Comparison of ENCODE assay signal across 29 cellular contexts in the genomic region with DNA sequence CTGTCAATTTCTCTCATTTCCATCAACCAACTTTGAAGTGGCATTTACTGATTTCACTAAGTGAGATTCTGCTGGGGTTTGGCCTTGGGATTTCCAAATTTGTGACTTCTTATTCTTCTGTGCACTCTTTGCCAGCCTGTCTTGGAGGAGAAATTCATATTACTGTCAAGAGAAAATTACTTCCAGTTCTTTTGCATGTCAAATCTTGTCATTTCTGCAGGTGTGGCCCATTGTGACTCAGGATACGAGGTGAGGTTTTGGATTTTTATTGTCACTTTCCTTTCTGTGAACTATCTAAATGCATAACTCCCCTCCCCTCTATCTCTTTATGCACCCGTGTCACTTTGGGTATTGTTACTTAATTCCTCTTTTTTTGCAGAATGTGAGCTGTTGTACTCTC.
"Had no signal": no experiment of that assay in that cellular context is flagged by ENCODE, and none has a peak within 500 bp of the region (broad histone marks: within the 10 kb centered on the region; RNA-seq: fewer than 3 reads in every experiment).

No MANE protein-coding gene starts in this region.

- H3K4me1 ChIP-seq: adrenal gland, body of pancreas had no signal

- DNase-seq: activated B cell treated with CpG ODN at 0.5 μM for 24 hours; activated CD4-positive, alpha-beta memory T cell treated with anti-CD3 and anti-CD28 coated beads for 36 hours; activated CD4-positive, alpha-beta T cell treated with anti-CD3 and anti-CD28 coated beads for 4 hours; activated CD4-positive, alpha-beta T cell treated with anti-CD3 and anti-CD28 coated beads, Interleukin-2, amount 10 ng/mL, durations not matched to agents 24 days and 14 days; activated CD4-positive, alpha-beta T cell treated with anti-CD3 and anti-CD28 coated beads, Interleukin-2, amount 50 U/mL, for 1 hour; activated CD4-positive, alpha-beta T cell treated with anti-CD3 and anti-CD28 coated beads, Interleukin-2, amount 50 U/mL, for 4 hours; activated CD4-positive, CD25-positive, alpha-beta regulatory T cell treated with anti-CD3 and anti-CD28 coated beads, Interleukin-2, amount 50 U/mL, for 72 hours; activated CD8-positive, alpha-beta memory T cell treated with anti-CD3 and anti-CD28 coated beads, Interleukin-2, amount 50 U/mL, for 4 hours; activated CD8-positive, alpha-beta T cell treated with anti-CD3 and anti-CD28 coated beads for 36 hours; activated effector memory CD4-positive, alpha-beta T cell treated with anti-CD3 and anti-CD28 coated beads, Interleukin-2, amount 50 U/mL, for 16 hours; activated gamma-delta T cell treated with Interleukin-2 at 50 U/mL for 16 hours; activated naive CD4-positive, alpha-beta T cell; activated naive CD4-positive, alpha-beta T cell treated with anti-CD3 and anti-CD28 coated beads for 36 hours; activated naive CD4-positive, alpha-beta T cell treated with anti-CD3 and anti-CD28 coated beads, Interleukin-2, amount 50 U/mL, for 16 hours; activated naive CD8-positive, alpha-beta T cell treated with anti-CD3 and anti-CD28 coated beads for 36 hours; activated T-cell treated with anti-CD3 and anti-CD28 coated beads for 4 hours; activated T-cell treated with anti-CD3 and anti-CD28 coated beads, Interleukin-2, amount 50 U/mL, for 1 hour; activated T-cell treated with anti-CD3 and anti-CD28 coated beads, Interleukin-2, amount 50 U/mL, for 4 hours; activated T-cell treated with anti-CD3 and anti-CD28 coated beads, Interleukin-2, amount 50 U/mL, for 72 hours; adrenal gland; amniotic stem cell; aorta; body of pancreas; brain microvascular endothelial cell; central memory CD4-positive, alpha-beta T cell; T-helper 1 cell; T-helper 2 cell; T-helper 9 cell had no signal

- H3K36me3 ChIP-seq: adrenal gland, brain microvascular endothelial cell had no signal

- H3K27ac ChIP-seq: adrenal gland, body of pancreas, brain microvascular endothelial cell, VCaP had no signal

- H3K9me3 ChIP-seq: adrenal gland, body of pancreas had no signal

- H3K4me3 ChIP-seq: adrenal gland, body of pancreas had no signal

- H3K27me3 ChIP-seq: adrenal gland, body of pancreas, brain microvascular endothelial cell had no signal
